ENCODE assay signal across 17 cellular contexts in genomic region chr7:129186749-129187260, GRCh38. TPM values are rescaled to one million over a fixed set of nuclear protein-coding genes. Genes with fewer than 3 reads are reported as not detected.
"Had no signal": no experiment of that assay in that cellular context is flagged by ENCODE, and none has a peak within 500 bp of the region (broad histone marks: within the 10 kb centered on the region; RNA-seq: fewer than 3 reads in every experiment).

No MANE protein-coding gene starts in this region.

- H3K36me3 ChIP-seq: neutrophil had no signal

- DNase-seq: erythroblast; foreskin keratinocyte; left colon; left ventricle myocardium superior; mesenchymal stem cell; midbrain; psoas muscle; retina; small intestine; stimulated activated CD4-positive, alpha-beta T cell treated with anti-CD3 and anti-CD28 coated beads, Interleukin-12 subunit alpha, Interleukin-12 subunit beta, amount 100 ng/mL, for 4 hours; stimulated activated naive CD4-positive, alpha-beta T cell treated with Interleukin-2 at 50 U/mL for 16 hours; trophoblast cell had no signal

- H3K27ac ChIP-seq: foreskin keratinocyte, neutrophil, psoas muscle had no signal

- H3K4me3 ChIP-seq: lung, psoas muscle had no signal

- H3K27ac Mint-ChIP-seq: dendritic cell treated with granulocyte-macrophage colony-stimulating factor and Interleukin-4, amounts not matched to agents 40 ng/mL and 50 ng/mL, for 4 days; natural killer cell treated with Interleukin-12 subunit alpha and Interleukin-12 subunit beta and Interleukin-15 and Interleukin-18, amount 100 ng/mL, for 72 hours had no signal

- H3K9me3 Mint-ChIP-seq: dendritic cell treated with granulocyte-macrophage colony-stimulating factor and Interleukin-4, amounts not matched to agents 40 ng/mL and 50 ng/mL, for 4 days; natural killer cell treated with Interleukin-12 subunit alpha and Interleukin-12 subunit beta and Interleukin-15 and Interleukin-18, amount 100 ng/mL, for 72 hours had no signal

- H3K4me3 Mint-ChIP-seq: dendritic cell treated with granulocyte-macrophage colony-stimulating factor and Interleukin-4, amounts not matched to agents 40 ng/mL and 50 ng/mL, for 4 days had no signal

- H3K9me3 ChIP-seq: neutrophil, psoas muscle had no signal

- ATAC-seq: foreskin keratinocyte; left colon; left ventricle myocardium superior; natural killer cell treated with Interleukin-12 subunit alpha and Interleukin-12 subunit beta and Interleukin-15 and Interleukin-18, amount 100 ng/mL, for 72 hours; psoas muscle had no signal

RNA-seq across cellular contexts. Expression of gene TSPAN33, which starts 42.3 kb away (rescaled TPM):
- total RNA-seq: endothelial cell of umbilical vein had no signal
